8 cellular contexts compared by ENCODE assay signal in genomic region chr1:161177112-161177935, GRCh38. TPM values are rescaled to one million over a fixed set of nuclear protein-coding genes. Genes with fewer than 3 reads are reported as not detected.
A peak's percentile ranks its signal among the peaks of the same experiment; 100 is the strongest.
DNase-seq lines count a peak whose midpoint lies in the region; ATAC-seq and TF ChIP-seq lines count a peak whose summit lies in the region.

Gene B4GALT3 (minus strand): TSS chr1:161177507. CDS start chr1:161176060, 1,447 bp downstream.

- intact Hi-C loops in left cardiac atrium (cut with DNase I) = no loop called here
- intact Hi-C loops in upper lobe of right lung (cut with DNase I) = no loop called here

- peak; percentile 88 for TF ChIP-seq POLR2A in GM15510 (IDR thresholded peaks at IDR 0.05; ENCODE audit: borderline replicate concordance, extremely low read depth, insufficient read length)

- peaks cover 27% of the 10 kb centered on the region for H3K4me1 ChIP-seq in upper lobe of right lung

- DNase-seq in NCI-H187 (lab: John Stamatoyannopoulos, UW) (peak; percentile 89 to 95), T-helper 2 cell (peak; percentile 84 to 95 (median 88)), amniotic stem cell (lab: John Stamatoyannopoulos, UW) (peak; percentile 27), left cardiac atrium (peak; percentile 92), progenitor cell of endocrine pancreas (ENCODE audit: low spot score, unreplicated experiment) (peak; percentile 94), upper lobe of right lung (peak; percentile 96)

- no peaks in the 10 kb centered on the region for H3K27me3 Mint-ChIP-seq in progenitor cell of endocrine pancreas

- H3K36me3 ChIP-seq in upper lobe of right lung = peaks cover 36% of the 10 kb centered on the region

- H3K9me3 ChIP-seq in upper lobe of right lung = no peaks in the 10 kb centered on the region

- TF ChIP-seq CTCF in progenitor cell of endocrine pancreas (IDR thresholded peaks at IDR 0.05; ENCODE audit: unreplicated experiment) (peak; percentile 30), upper lobe of right lung (IDR thresholded peaks at IDR 0.05) (peak; percentile 29)

- H3K4me1 Mint-ChIP-seq in progenitor cell of endocrine pancreas (ENCODE audit: low read depth) = peaks cover 17% of the 10 kb centered on the region

- ATAC-seq in HG02870 (IDR thresholded peaks at IDR 0.05; ENCODE audit: unreplicated experiment) (peak; percentile 70), left cardiac atrium (peak; percentile 96 to 97), upper lobe of right lung (peak; percentile 97)

- no peaks in the 10 kb centered on the region for H3K27me3 ChIP-seq in upper lobe of right lung

- H3K27ac Mint-ChIP-seq in progenitor cell of endocrine pancreas = peak within 1 kb of the TSS; percentile 98

- no peaks in the 10 kb centered on the region for H3K9me3 Mint-ChIP-seq in progenitor cell of endocrine pancreas (ENCODE audit: low read depth)

- H3K27ac ChIP-seq in upper lobe of right lung = peak within 1 kb of the TSS; percentile 90

- peaks cover 13% of the 10 kb centered on the region for H3K36me3 Mint-ChIP-seq in progenitor cell of endocrine pancreas (ENCODE audit: insufficient read depth)

- H3K4me3 Mint-ChIP-seq in progenitor cell of endocrine pancreas (ENCODE audit: low read depth) = peak within 1 kb of the TSS; percentile 97

- peak within 1 kb of the TSS; percentile 88 for H3K4me3 ChIP-seq in upper lobe of right lung

RNA-seq across cellular contexts. Expression of gene B4GALT3, which starts in this region (rescaled TPM):
- total RNA-seq in left cardiac atrium (10 to 100 TPM; 19.7 to 25.2 TPM), progenitor cell of endocrine pancreas (45.9 and 48.2 TPM in 2 replicates), upper lobe of right lung (35.7 TPM)

Comparison
In these comparisons a context has a peak if more than half of its experiments do, and no peak if none do; other contexts are left out.
1. Peak in every context shown above with its lines: DNase-seq, ATAC-seq, H3K4me3 ChIP-seq and H3K27ac ChIP-seq.
2. DNase-seq: peak in every context shown above with its lines; median percentile 96 in upper lobe of right lung; 94 in progenitor cell of endocrine pancreas; 92 in NCI-H187; 92 in left cardiac atrium; 88 in T-helper 2 cell; 27 in amniotic stem cell.